In genomic region chr14:24339284-24340151, GRCh38 we compare ENCODE assay signal across 8 cellular contexts. TPM values are rescaled to one million over a fixed set of nuclear protein-coding genes. Genes with fewer than 3 reads are reported as not detected.
DNase-seq lines count a peak whose midpoint lies in the region; ATAC-seq lines count a peak whose summit lies in the region.

TSS of gene RIPK3 (minus strand) at chr14:24339991. CDS start at chr14:24339826, 165 bp downstream.

- peaks cover 15% of the 10 kb centered on the region for H3K27me3 Mint-ChIP-seq in activated CD4-positive, alpha-beta T cell treated with anti-CD3 and anti-CD28 coated beads for 36 hours

- intact Hi-C loops in activated CD4-positive, alpha-beta T cell treated with anti-CD3 and anti-CD28 coated beads for 36 hours (cut with DNase I, micrococcal nuclease): loop anchor here in 1 of 2 experiments (2.0 kb wide), 1 partner anchor 27 kb away; no protein-coding TSS in a partner anchor

- H3K9me3 ChIP-seq in ectodermal cell (ENCODE audit: control insufficient read depth, low read length) (no peaks in the 10 kb centered on the region), muscle layer of duodenum (ENCODE audit: control insufficient read depth in 1 of 2, low read length in 2 of 2) (no peaks in the 10 kb centered on the region), subcutaneous abdominal adipose tissue (ENCODE audit: control insufficient read depth in 5 of 5, low read length in 5 of 5) (no peaks in the 10 kb centered on the region)

- WGBS in ectodermal cell, 2 experiments: 8 to 9% methylated on average over 50 to 51 of the region's 51 CpGs

- peak within 1 kb of the TSS; percentile 81 for H3K27ac Mint-ChIP-seq in activated CD4-positive, alpha-beta T cell treated with anti-CD3 and anti-CD28 coated beads for 36 hours

- in situ Hi-C loops in ACHN (cut with HindIII; ENCODE audit: low pct_ligation_motif_present, low pct_unique_long_range_greater_than_20kb, low sequenced_read_pairs): no loop called here

- POLR2A ChIA-PET in activated CD4-positive, alpha-beta T cell treated with anti-CD3 and anti-CD28 coated beads for 36 hours (lab: Charles Lee): interaction anchor here (1.4 to 2.0 kb wide), 2 partner anchors 92 to 95 kb away, joined by 6 to 10 read pairs; no protein-coding TSS in a partner anchor

- H3K4me3 Mint-ChIP-seq in activated CD4-positive, alpha-beta T cell treated with anti-CD3 and anti-CD28 coated beads for 36 hours: peak within 1 kb of the TSS; percentile 85

- peak; percentile 82 for DNase-seq in GM19238 (ENCODE audit: insufficient read length, low spot score)
- DNase-seq in activated CD4-positive, alpha-beta T cell treated with anti-CD3 and anti-CD28 coated beads for 36 hours: peak; percentile 82
- no peak for DNase-seq in NCI-H2081 treated with DMSO at 0.1 percent for 48 hours (lab: John Stamatoyannopoulos, UW)
- DNase-seq in ACHN: no peak

- CTCF ChIA-PET in activated CD4-positive, alpha-beta T cell treated with anti-CD3 and anti-CD28 coated beads for 36 hours (lab: Charles Lee): interaction anchor here (0.6 to 7.6 kb wide), 18 partner anchors 7 to 192 kb away, joined by 3 to 76 read pairs (median 4); partner anchors contain the start of genes CBLN3, KHNYN, RNF31 and TINF2

- H3K27ac ChIP-seq in ectodermal cell (ENCODE audit: insufficient read depth, low read depth, low read length, poor library complexity, severe bottlenecking): no peak within 1 kb of the TSS
- H3K27ac ChIP-seq in muscle layer of duodenum (ENCODE audit: low read length): peak within 1 kb of the TSS; percentile 86
- peak within 1 kb of the TSS; percentile 30 for H3K27ac ChIP-seq in subcutaneous abdominal adipose tissue (ENCODE audit: low read depth, low read length)

- H3K36me3 ChIP-seq in ectodermal cell (ENCODE audit: control insufficient read depth, insufficient read depth, low read length) (no peaks in the 10 kb centered on the region), muscle layer of duodenum (ENCODE audit: control insufficient read depth in 1 of 2, insufficient read depth in 2 of 2, low read length in 2 of 2) (no peaks in the 10 kb centered on the region), subcutaneous abdominal adipose tissue (ENCODE audit: control insufficient read depth in 5 of 5, insufficient read depth in 5 of 5, low read length in 5 of 5) (peaks cover 0 to 19% (median 3%) of the 10 kb centered on the region in 5 donors)

- H3K4me1 Mint-ChIP-seq in activated CD4-positive, alpha-beta T cell treated with anti-CD3 and anti-CD28 coated beads for 36 hours: peaks cover 17% of the 10 kb centered on the region

- H3K9ac ChIP-seq in subcutaneous abdominal adipose tissue (ENCODE audit: low read length in 5 of 5): peak within 1 kb of the TSS; percentile 8 to 62 (median 46)

- H3K4me1 ChIP-seq in ectodermal cell (ENCODE audit: control insufficient read depth, insufficient read depth, low read length) (peaks cover 11% of the 10 kb centered on the region), muscle layer of duodenum (ENCODE audit: control insufficient read depth in 1 of 2, insufficient read depth in 2 of 2, low read length in 2 of 2) (peaks cover 0 to 17% of the 10 kb centered on the region in 2 donors), subcutaneous abdominal adipose tissue (ENCODE audit: control insufficient read depth in 5 of 5, insufficient read depth in 5 of 5, low read length in 5 of 5) (peaks cover 8 to 41% (median 33%) of the 10 kb centered on the region in 5 donors)

- H3K9me3 Mint-ChIP-seq in activated CD4-positive, alpha-beta T cell treated with anti-CD3 and anti-CD28 coated beads for 36 hours (ENCODE audit: low read depth): no peaks in the 10 kb centered on the region

- peak within 1 kb of the TSS; percentile 22 for H3K4me3 ChIP-seq in ectodermal cell (ENCODE audit: insufficient read depth, low read depth, low read length)
- H3K4me3 ChIP-seq in muscle layer of duodenum (ENCODE audit: low read depth in 1 of 2, low read length in 2 of 2): peak within 1 kb of the TSS; percentile 63 to 83
- peak within 1 kb of the TSS; percentile 68 to 83 (median 78) for H3K4me3 ChIP-seq in subcutaneous abdominal adipose tissue (ENCODE audit: low read depth in 1 of 5, low read length in 5 of 5)

- ATAC-seq in HG03280 (IDR thresholded peaks at IDR 0.05; ENCODE audit: unreplicated experiment): peak; percentile 86
- ATAC-seq in activated CD4-positive, alpha-beta T cell treated with anti-CD3 and anti-CD28 coated beads for 36 hours: peak; percentile 95

- H3K27me3 ChIP-seq in ectodermal cell (ENCODE audit: control insufficient read depth, insufficient read depth, low read length, poor library complexity, severe bottlenecking): peaks cover 92% of the 10 kb centered on the region
- no peaks in the 10 kb centered on the region for H3K27me3 ChIP-seq in muscle layer of duodenum (ENCODE audit: low read depth, low read length)
- H3K27me3 ChIP-seq in subcutaneous abdominal adipose tissue (ENCODE audit: control insufficient read depth in 5 of 5, insufficient read depth in 4 of 5, low read length in 5 of 5): peaks cover 0 to 15% (median 10%) of the 10 kb centered on the region in 5 donors

- H3K36me3 Mint-ChIP-seq in activated CD4-positive, alpha-beta T cell treated with anti-CD3 and anti-CD28 coated beads for 36 hours (ENCODE audit: low read depth): peaks cover 8% of the 10 kb centered on the region

RNA-seq across cellular contexts. Expression of gene RIPK3, which starts in this region (rescaled TPM):
- 1 to 10 TPM; 8.9 to 9.4 TPM for total RNA-seq in activated CD4-positive, alpha-beta T cell treated with anti-CD3 and anti-CD28 coated beads for 36 hours
- polyA plus RNA-seq in ectodermal cell (2013, experiment 1 of 4): not detected
- polyA plus RNA-seq in ectodermal cell (2013, experiment 2 of 4): not detected
- polyA plus RNA-seq in ectodermal cell (2013, experiment 3 of 4): not detected
- polyA plus RNA-seq in ectodermal cell (2013, experiment 4 of 4): not detected

Comparison
In these comparisons a context has a peak if more than half of its experiments do, and no peak if none do; other contexts are left out.
1. DNase-seq: peak in GM19238 (single experiment) and activated CD4-positive, alpha-beta T cell treated with anti-CD3 and anti-CD28 coated beads for 36 hours (single experiment); none in NCI-H2081 treated with DMSO at 0.1 percent for 48 hours (single experiment) and ACHN (single experiment).
2. H3K4me3 ChIP-seq: peak in every context shown above with its lines; median percentile 78 in subcutaneous abdominal adipose tissue; 73 in muscle layer of duodenum; 22 in ectodermal cell.